Comparison of ENCODE assay signal across 1 cellular context in genomic region chr6:26124550-26125014, GRCh38.
TF ChIP-seq lines count a peak whose summit lies in the region.

No MANE protein-coding gene starts in this region.

TF ChIP-seq in HEK293, 187 proteins besides CTCF, POLR2A, EP300 and RAD21 (continued from another document):
- TF ChIP-seq, protein P1, sequence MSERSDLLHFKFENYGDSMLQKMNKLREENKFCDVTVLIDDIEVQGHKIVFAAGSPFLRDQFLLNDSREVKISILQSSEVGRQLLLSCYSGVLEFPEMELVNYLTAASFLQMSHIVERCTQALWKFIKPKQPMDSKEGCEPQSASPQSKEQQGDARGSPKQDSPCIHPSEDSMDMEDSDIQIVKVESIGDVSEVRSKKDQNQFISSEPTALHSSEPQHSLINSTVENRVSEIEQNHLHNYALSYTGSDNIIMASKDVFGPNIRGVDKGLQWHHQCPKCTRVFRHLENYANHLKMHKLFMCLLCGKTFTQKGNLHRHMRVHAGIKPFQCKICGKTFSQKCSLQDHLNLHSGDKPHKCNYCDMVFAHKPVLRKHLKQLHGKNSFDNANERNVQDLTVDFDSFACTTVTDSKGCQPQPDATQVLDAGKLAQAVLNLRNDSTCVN (tag by site-specific recombination; optimal IDR thresholded peaks at IDR 0.05): peak; percentile 9
